Comparison of ENCODE assay signal across 17 cellular contexts in the genomic region with DNA sequence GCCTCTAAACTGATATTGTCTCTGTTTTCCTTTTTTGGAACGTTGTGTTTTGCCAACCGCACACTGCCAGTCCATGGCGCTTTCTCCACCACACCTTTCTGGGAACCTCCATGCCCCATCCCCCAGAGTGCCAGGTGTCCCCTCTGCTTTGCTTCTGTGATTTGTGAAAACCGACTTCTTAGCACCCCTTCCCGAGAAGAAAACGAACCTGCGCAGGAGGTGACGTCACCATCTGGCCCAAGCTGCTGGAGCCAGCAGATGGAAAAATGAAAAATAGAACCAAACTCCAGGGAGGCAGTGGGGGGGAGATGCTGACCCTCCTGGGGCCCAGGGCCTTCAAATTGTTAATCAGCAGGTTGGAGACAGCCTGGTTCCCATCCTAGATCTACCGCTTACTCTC.
DNase-seq lines count a peak whose midpoint lies in the region; ATAC-seq and TF ChIP-seq lines count a peak whose summit lies in the region.
"Had no signal": no experiment of that assay in that cellular context is flagged by ENCODE, and none has a peak within 500 bp of the region (broad histone marks: within the 10 kb centered on the region; RNA-seq: fewer than 3 reads in every experiment).

No MANE protein-coding gene starts in this region.

- in situ Hi-C loops in G401 (cut with HindIII; ENCODE audit: low sequenced_read_pairs) = no loop called here

- CTCF ChIA-PET in activated CD8-positive, alpha-beta memory T cell treated with anti-CD3 and anti-CD28 coated beads, Interleukin-2, amount 10 ng/mL, durations not matched to agents 7 days and 5 days (lab: Charles Lee) = interaction anchor here (0.8 kb wide), 1 partner anchor 17 kb away, joined by 3 read pairs; no protein-coding TSS in a partner anchor

- H3K4me1 Mint-ChIP-seq in activated CD8-positive, alpha-beta memory T cell treated with anti-CD3 and anti-CD28 coated beads, Interleukin-2, amount 10 ng/mL, durations not matched to agents 7 days and 5 days = no peaks in the 10 kb centered on the region
- H3K4me1 Mint-ChIP-seq in osteocyte (ENCODE audit: unreplicated experiment) = no peaks in the 10 kb centered on the region
- H3K4me1 Mint-ChIP-seq: CD4-positive, CD25-positive, alpha-beta regulatory T cell; CD8-positive, alpha-beta memory T cell; GM23338 had no signal

- H3K9me3 Mint-ChIP-seq in activated CD8-positive, alpha-beta memory T cell treated with anti-CD3 and anti-CD28 coated beads, Interleukin-2, amount 10 ng/mL, durations not matched to agents 7 days and 5 days (ENCODE audit: low read depth) = no peaks in the 10 kb centered on the region
- no peaks in the 10 kb centered on the region for H3K9me3 Mint-ChIP-seq in osteocyte (ENCODE audit: unreplicated experiment)

- H3K27me3 Mint-ChIP-seq in activated CD8-positive, alpha-beta memory T cell treated with anti-CD3 and anti-CD28 coated beads, Interleukin-2, amount 10 ng/mL, durations not matched to agents 7 days and 5 days = peaks cover 31% of the 10 kb centered on the region
- peaks cover 6% of the 10 kb centered on the region for H3K27me3 Mint-ChIP-seq in osteocyte (ENCODE audit: unreplicated experiment)

- no peak overlapping the region for H3K4me3 ChIP-seq in WERI-Rb-1 (ENCODE audit: low read depth, low read length)
- H3K4me3 ChIP-seq: GM23338 had no signal

- H3K4me3 Mint-ChIP-seq in activated CD8-positive, alpha-beta memory T cell treated with anti-CD3 and anti-CD28 coated beads, Interleukin-2, amount 10 ng/mL, durations not matched to agents 7 days and 5 days = no peak overlapping the region
- no peak overlapping the region for H3K4me3 Mint-ChIP-seq in osteocyte (ENCODE audit: unreplicated experiment)
- H3K4me3 Mint-ChIP-seq: CD8-positive, alpha-beta memory T cell; GM23338 had no signal

- TF ChIP-seq CTCF in WERI-Rb-1 (IDR thresholded peaks at IDR 0.05; ENCODE audit: low read depth, low read length) = no peak
- TF ChIP-seq CTCF in osteocyte (IDR thresholded peaks at IDR 0.05) = no peak

- H3K9me3 ChIP-seq in WERI-Rb-1 (ENCODE audit: severe bottlenecking) = peaks cover 7% of the 10 kb centered on the region
- H3K9me3 ChIP-seq: BE2C had no signal

- H3K27ac ChIP-seq in WERI-Rb-1 = peak overlapping the region; percentile 37

- H3K27ac Mint-ChIP-seq in activated CD8-positive, alpha-beta memory T cell treated with anti-CD3 and anti-CD28 coated beads, Interleukin-2, amount 10 ng/mL, durations not matched to agents 7 days and 5 days = no peak overlapping the region
- H3K27ac Mint-ChIP-seq in osteocyte (ENCODE audit: unreplicated experiment) = no peak overlapping the region
- H3K27ac Mint-ChIP-seq: CD4-positive, CD25-positive, alpha-beta regulatory T cell; GM23338 had no signal

- no peaks in the 10 kb centered on the region for H3K36me3 Mint-ChIP-seq in activated CD8-positive, alpha-beta memory T cell treated with anti-CD3 and anti-CD28 coated beads, Interleukin-2, amount 10 ng/mL, durations not matched to agents 7 days and 5 days
- H3K36me3 Mint-ChIP-seq in osteocyte (ENCODE audit: unreplicated experiment) = no peaks in the 10 kb centered on the region
- H3K36me3 Mint-ChIP-seq: CD4-positive, CD25-positive, alpha-beta regulatory T cell; CD8-positive, alpha-beta memory T cell had no signal

- no peak for ATAC-seq in activated CD8-positive, alpha-beta memory T cell treated with anti-CD3 and anti-CD28 coated beads, Interleukin-2, amount 10 ng/mL, durations not matched to agents 7 days and 5 days
- no peak for ATAC-seq in GM21825 (IDR thresholded peaks at IDR 0.05; ENCODE audit: unreplicated experiment)
- ATAC-seq: GM23338 had no signal

- DNase-seq in activated CD8-positive, alpha-beta memory T cell treated with anti-CD3 and anti-CD28 coated beads, Interleukin-2, amount 10 ng/mL, durations not matched to agents 7 days and 5 days = peak; percentile 14
- no peak for DNase-seq in activated CD8-positive, alpha-beta memory T cell treated with anti-CD3 and anti-CD28 coated beads, Interleukin-2, amount 50 U/mL, for 48 hours
- DNase-seq in G401 (ENCODE audit: low spot score) = peak; percentile 80
- DNase-seq in WERI-Rb-1 = no peak
- DNase-seq in osteocyte (ENCODE audit: extremely low spot score, unreplicated experiment) = peak; percentile 49
- DNase-seq: ACHN; BE2C; CD4-positive, CD25-positive, alpha-beta regulatory T cell; CD8-positive, alpha-beta memory T cell; COR-L47; DMS 273 treated with DMSO at 0.1 percent for 48 hours; DMS53; DND-41; EL; HCEC 1CT had no signal

- H3K27me3 ChIP-seq in WERI-Rb-1 (ENCODE audit: insufficient read depth, low read depth, severe bottlenecking) = no peaks in the 10 kb centered on the region

- no peaks in the 10 kb centered on the region for H3K36me3 ChIP-seq in WERI-Rb-1
- H3K36me3 ChIP-seq: BE2C had no signal

Comparison
In these comparisons a context has a peak if more than half of its experiments do, and no peak if none do; other contexts are left out.
1. DNase-seq: peak in activated CD8-positive, alpha-beta memory T cell treated with anti-CD3 and anti-CD28 coated beads, Interleukin-2, amount 10 ng/mL, durations not matched to agents 7 days and 5 days (single experiment), G401 (single experiment) and osteocyte (single experiment); none in activated CD8-positive, alpha-beta memory T cell treated with anti-CD3 and anti-CD28 coated beads, Interleukin-2, amount 50 U/mL, for 48 hours (single experiment) and WERI-Rb-1 (single experiment).